In the genomic region with DNA sequence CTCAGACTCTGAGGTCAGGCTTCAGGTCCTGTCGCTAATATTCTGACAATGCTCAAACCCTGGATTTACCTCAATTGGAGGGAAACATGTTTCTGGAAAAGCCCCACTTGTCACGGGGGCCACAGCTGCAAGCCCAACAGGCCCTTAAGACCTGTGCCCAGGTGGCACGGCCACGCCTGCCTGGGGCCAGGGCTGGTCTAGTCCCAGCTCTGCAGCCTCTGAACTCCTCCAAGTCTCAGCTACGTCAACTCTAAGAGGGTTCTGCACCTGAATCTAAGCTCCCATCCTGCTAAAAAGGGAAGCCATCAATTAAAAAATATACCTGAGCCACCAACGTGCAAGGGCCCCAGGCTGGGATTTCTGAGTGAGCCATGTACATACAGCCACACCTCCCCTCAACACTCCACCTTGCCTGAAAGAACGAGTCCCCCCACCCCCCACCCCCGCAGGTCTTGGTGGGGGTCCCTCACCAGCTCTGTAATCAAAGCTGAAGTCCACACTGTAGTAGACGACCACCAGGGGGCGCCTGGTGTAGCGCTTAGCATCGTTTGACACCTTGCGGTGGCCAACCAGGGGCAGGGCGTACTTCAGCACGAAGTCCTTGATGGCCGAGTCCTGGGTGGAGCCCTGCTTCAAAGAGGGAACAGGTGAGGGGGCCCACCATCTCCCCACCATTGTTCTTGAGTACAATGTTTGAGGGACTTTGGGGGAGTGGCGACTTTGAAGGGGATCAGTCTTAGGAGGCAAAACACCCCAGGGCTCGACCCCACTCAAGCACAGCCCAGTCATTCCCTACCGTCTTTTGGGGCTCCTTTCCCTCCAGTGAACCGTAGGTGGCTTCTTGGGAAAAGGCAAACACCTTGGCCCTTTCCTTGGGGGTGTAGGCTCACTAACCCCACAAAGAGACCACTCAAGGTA, we compare ENCODE assay signal across 8 cellular contexts. TPM values are rescaled to one million over a fixed set of nuclear protein-coding genes. Genes with fewer than 3 reads are reported as not detected.
DNase-seq lines count a peak whose midpoint lies in the region; TF ChIP-seq lines count a peak whose summit lies in the region.

No MANE protein-coding gene starts in this region.

- POLR2A ChIA-PET in HEK293 (lab: Yijun Ruan, JAX), result interaction anchor here (0.9 kb wide), 1 partner anchor 15 kb away, joined by 3 read pairs; no protein-coding TSS in a partner anchor

- H3K36me3 ChIP-seq in HEK293 (ENCODE audit: control insufficient read depth in 2 of 2, insufficient read depth in 1 of 2, low read length in 2 of 2), result peaks cover 10 to 96% of the 10 kb centered on the region in 2 experiments; a peak in 2 of 3 replicates

- H3K4me3 ChIP-seq in HEK293 (ENCODE audit: low read depth, low read length) (no peak overlapping the region), coronary artery (no peak overlapping the region)

- peak; percentile 62 for DNase-seq in GDM1 (lab: John Stamatoyannopoulos, UW)
- peak; percentile 2 for DNase-seq in NCI-H146 treated with DMSO at 0.1 percent for 48 hours (lab: John Stamatoyannopoulos, UW; ENCODE audit: unreplicated experiment)
- DNase-seq in activated CD4-positive, alpha-beta T cell treated with anti-CD3 and anti-CD28 coated beads, Interleukin-2, amount 50 U/mL, for 1 hour, result peak; percentile 85
- peak; percentile 82 for DNase-seq in coronary artery (ENCODE audit: low spot score)
- peak; percentile 81 to 91 for DNase-seq in lung microvascular endothelial cell (ENCODE audit: low read depth in 2 of 2)
- peak; percentile 74 for DNase-seq in stimulated activated CD8-positive, alpha-beta memory T cell treated with anti-CD3 and anti-CD28 coated beads, Interleukin-15, amount 100 ng/mL, for 24 hours (ENCODE audit: low read depth)
- no peak for DNase-seq in foreskin melanocyte

- H3K4me1 ChIP-seq in HEK293 (ENCODE audit: control insufficient read depth, insufficient read depth, low read length), result no peaks in the 10 kb centered on the region

- TF ChIP-seq CTCF in HEK293 (tag by site-specific recombination; IDR thresholded peaks at IDR 0.05), result peak; percentile 71
- TF ChIP-seq CTCF in coronary artery (IDR thresholded peaks at IDR 0.05), result peak; percentile 87

- H3K27ac ChIP-seq in HEK293 (ENCODE audit: extremely low read depth, low read depth, low read length) (no peak overlapping the region), coronary artery (no peak overlapping the region)

- CTCF ChIA-PET in HEK293 (lab: Yijun Ruan, JAX), result interaction anchor here (0.6 to 3.7 kb wide), 23 partner anchors 9 to 490 kb away, joined by 3 to 27 read pairs (median 4); no protein-coding TSS in a partner anchor

- H3K9me3 ChIP-seq in HEK293 (ENCODE audit: control insufficient read depth, insufficient read depth, low read depth, low read length), result no peaks in the 10 kb centered on the region

TF ChIP-seq in HEK293, 187 proteins besides CTCF, POLR2A, EP300 and RAD21 (continues in another document):
- TF ChIP-seq, protein P1, sequence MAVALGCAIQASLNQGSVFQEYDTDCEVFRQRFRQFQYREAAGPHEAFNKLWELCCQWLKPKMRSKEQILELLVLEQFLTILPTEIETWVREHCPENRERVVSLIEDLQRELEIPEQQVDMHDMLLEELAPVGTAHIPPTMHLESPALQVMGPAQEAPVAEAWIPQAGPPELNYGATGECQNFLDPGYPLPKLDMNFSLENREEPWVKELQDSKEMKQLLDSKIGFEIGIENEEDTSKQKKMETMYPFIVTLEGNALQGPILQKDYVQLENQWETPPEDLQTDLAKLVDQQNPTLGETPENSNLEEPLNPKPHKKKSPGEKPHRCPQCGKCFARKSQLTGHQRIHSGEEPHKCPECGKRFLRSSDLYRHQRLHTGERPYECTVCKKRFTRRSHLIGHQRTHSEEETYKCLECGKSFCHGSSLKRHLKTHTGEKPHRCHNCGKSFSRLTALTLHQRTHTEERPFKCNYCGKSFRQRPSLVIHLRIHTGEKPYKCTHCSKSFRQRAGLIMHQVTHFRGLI (tag by site-specific recombination; IDR thresholded peaks at IDR 0.05), result peak; percentile 88
- TF ChIP-seq SETDB1 (IDR thresholded peaks at IDR 0.05; ENCODE audit: insufficient read length, low read length), result no peak
- TF ChIP-seq ZNF2 (tag by site-specific recombination; IDR thresholded peaks at IDR 0.05), result peak; percentile 69; the same call in 1 of the 2 replicates
- TF ChIP-seq ZNF600 (tag by site-specific recombination; IDR thresholded peaks at IDR 0.05), result no peak
- TF ChIP-seq KLF10 (tag by site-specific recombination; IDR thresholded peaks at IDR 0.05), result no peak
- TF ChIP-seq, protein P2, sequence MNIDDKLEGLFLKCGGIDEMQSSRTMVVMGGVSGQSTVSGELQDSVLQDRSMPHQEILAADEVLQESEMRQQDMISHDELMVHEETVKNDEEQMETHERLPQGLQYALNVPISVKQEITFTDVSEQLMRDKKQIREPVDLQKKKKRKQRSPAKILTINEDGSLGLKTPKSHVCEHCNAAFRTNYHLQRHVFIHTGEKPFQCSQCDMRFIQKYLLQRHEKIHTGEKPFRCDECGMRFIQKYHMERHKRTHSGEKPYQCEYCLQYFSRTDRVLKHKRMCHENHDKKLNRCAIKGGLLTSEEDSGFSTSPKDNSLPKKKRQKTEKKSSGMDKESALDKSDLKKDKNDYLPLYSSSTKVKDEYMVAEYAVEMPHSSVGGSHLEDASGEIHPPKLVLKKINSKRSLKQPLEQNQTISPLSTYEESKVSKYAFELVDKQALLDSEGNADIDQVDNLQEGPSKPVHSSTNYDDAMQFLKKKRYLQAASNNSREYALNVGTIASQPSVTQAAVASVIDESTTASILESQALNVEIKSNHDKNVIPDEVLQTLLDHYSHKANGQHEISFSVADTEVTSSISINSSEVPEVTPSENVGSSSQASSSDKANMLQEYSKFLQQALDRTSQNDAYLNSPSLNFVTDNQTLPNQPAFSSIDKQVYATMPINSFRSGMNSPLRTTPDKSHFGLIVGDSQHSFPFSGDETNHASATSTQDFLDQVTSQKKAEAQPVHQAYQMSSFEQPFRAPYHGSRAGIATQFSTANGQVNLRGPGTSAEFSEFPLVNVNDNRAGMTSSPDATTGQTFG (tag by site-specific recombination; IDR thresholded peaks at IDR 0.05; ENCODE audit: borderline replicate concordance), result no peak
- TF ChIP-seq HOXA7 (CRISPR knock-in tag; IDR thresholded peaks at IDR 0.05; ENCODE audit: borderline replicate concordance), result no peak
- TF ChIP-seq BCL11A (tag by site-specific recombination; IDR thresholded peaks at IDR 0.05; ENCODE audit: low read depth), result no peak
- no peak for TF ChIP-seq ZNF169 (tag by site-specific recombination; IDR thresholded peaks at IDR 0.05)
- TF ChIP-seq ZNF114 (tag by site-specific recombination; IDR thresholded peaks at IDR 0.05), result no peak
- TF ChIP-seq, protein P3, sequence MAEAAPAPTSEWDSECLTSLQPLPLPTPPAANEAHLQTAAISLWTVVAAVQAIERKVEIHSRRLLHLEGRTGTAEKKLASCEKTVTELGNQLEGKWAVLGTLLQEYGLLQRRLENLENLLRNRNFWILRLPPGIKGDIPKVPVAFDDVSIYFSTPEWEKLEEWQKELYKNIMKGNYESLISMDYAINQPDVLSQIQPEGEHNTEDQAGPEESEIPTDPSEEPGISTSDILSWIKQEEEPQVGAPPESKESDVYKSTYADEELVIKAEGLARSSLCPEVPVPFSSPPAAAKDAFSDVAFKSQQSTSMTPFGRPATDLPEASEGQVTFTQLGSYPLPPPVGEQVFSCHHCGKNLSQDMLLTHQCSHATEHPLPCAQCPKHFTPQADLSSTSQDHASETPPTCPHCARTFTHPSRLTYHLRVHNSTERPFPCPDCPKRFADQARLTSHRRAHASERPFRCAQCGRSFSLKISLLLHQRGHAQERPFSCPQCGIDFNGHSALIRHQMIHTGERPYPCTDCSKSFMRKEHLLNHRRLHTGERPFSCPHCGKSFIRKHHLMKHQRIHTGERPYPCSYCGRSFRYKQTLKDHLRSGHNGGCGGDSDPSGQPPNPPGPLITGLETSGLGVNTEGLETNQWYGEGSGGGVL (tag by site-specific recombination; IDR thresholded peaks at IDR 0.05), result peak; percentile 53; the same call in 1 of the 2 replicates
- no peak for TF ChIP-seq ZNF324 (tag by site-specific recombination; IDR thresholded peaks at IDR 0.05)
- no peak for TF ChIP-seq ZNF521 (tag by site-specific recombination; IDR thresholded peaks at IDR 0.05)
- no peak for TF ChIP-seq ZNF433 (tag by site-specific recombination; IDR thresholded peaks at IDR 0.05; ENCODE audit: low read depth)
- no peak for TF ChIP-seq HOXD13 (CRISPR knock-in tag; IDR thresholded peaks at IDR 0.05; ENCODE audit: borderline replicate concordance)
- no peak for TF ChIP-seq ZNF776 (tag by site-specific recombination; IDR thresholded peaks at IDR 0.05; ENCODE audit: borderline replicate concordance)
- TF ChIP-seq ZNF354C (tag by site-specific recombination; IDR thresholded peaks at IDR 0.05; ENCODE audit: borderline replicate concordance, low read depth), result no peak
- no peak for TF ChIP-seq ZNF423 (tag by site-specific recombination; IDR thresholded peaks at IDR 0.05)
- TF ChIP-seq, protein P4, sequence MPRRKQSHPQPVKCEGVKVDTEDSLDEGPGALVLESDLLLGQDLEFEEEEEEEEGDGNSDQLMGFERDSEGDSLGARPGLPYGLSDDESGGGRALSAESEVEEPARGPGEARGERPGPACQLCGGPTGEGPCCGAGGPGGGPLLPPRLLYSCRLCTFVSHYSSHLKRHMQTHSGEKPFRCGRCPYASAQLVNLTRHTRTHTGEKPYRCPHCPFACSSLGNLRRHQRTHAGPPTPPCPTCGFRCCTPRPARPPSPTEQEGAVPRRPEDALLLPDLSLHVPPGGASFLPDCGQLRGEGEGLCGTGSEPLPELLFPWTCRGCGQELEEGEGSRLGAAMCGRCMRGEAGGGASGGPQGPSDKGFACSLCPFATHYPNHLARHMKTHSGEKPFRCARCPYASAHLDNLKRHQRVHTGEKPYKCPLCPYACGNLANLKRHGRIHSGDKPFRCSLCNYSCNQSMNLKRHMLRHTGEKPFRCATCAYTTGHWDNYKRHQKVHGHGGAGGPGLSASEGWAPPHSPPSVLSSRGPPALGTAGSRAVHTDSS (tag by site-specific recombination; IDR thresholded peaks at IDR 0.05), result no peak
- TF ChIP-seq ZNF529 (tag by site-specific recombination; IDR thresholded peaks at IDR 0.05; ENCODE audit: insufficient replicate concordance), result no peak

RNA-seq across cellular contexts. Expression of a gene that starts 22.6 kb away (rescaled TPM):
- total RNA-seq in lung microvascular endothelial cell, result 210 and 258 TPM in 2 replicates
